13 cellular contexts compared by ENCODE assay signal in the genomic region with DNA sequence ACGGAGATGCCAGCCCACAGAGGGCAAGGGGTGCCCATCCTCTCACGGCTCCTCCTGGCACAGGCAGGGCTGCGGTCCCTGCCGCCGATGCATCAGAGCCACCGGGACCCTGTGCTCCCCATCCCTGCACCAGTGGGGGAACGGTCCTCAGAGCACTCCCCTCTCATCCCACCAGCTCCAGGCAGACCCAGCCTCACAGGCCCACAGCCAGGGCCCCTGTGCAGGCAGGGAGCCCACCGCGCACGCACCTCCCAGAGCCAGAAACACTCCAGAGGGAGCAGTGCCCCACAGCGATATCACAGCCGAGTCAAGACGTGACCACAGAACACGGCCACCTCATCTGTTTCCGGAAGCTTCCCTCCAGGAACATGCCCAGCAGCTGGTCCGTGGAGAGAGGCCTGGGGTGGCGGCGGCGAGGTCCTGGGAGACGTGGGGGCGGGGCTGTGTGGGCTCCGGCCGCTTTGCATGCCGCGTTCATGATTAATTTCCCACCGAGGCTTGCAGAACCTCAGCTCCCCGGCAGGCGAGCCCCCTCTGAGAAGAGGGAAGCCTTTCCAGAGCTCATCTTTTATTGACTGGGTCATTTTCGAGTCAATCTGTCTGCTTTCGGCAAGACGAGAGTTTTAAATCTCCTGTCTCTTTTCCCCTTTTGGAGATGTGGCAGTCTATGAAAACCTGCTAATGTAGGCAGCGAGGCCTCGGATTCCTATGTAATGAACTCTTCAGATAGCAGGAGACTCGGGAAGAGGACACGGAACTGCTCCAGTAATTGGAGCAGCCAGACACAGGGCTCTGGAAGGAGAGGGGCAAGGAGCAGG.
DNase-seq lines count a peak whose midpoint lies in the region; ATAC-seq and TF ChIP-seq lines count a peak whose summit lies in the region.
"Had no signal": no experiment of that assay in that cellular context is flagged by ENCODE, and none has a peak within 500 bp of the region (broad histone marks: within the 10 kb centered on the region; RNA-seq: fewer than 3 reads in every experiment).

No MANE protein-coding gene starts in this region.

- H3K36me3 Mint-ChIP-seq in WTC11, result no peaks in the 10 kb centered on the region

- H3K36me3 ChIP-seq in skeletal muscle satellite cell (ENCODE audit: insufficient read depth, low read length), result no peaks in the 10 kb centered on the region
- H3K36me3 ChIP-seq: WERI-Rb-1 had no signal

- ATAC-seq in WTC11 (no peak), left ventricle myocardium superior (peak; percentile 40), HG02981 (IDR thresholded peaks at IDR 0.05; ENCODE audit: unreplicated experiment) (no peak), HG02884 (IDR thresholded peaks at IDR 0.05; ENCODE audit: unreplicated experiment) (no peak)
- ATAC-seq: left colon, sciatic nerve had no signal

- H3K9ac ChIP-seq in skeletal muscle satellite cell (ENCODE audit: low read depth, low read length), result peak overlapping the region; percentile 60

- TF ChIP-seq CTCF in WTC11 (IDR thresholded peaks at IDR 0.05), result no peak

- no peaks in the 10 kb centered on the region for H3K9me3 ChIP-seq in skeletal muscle satellite cell (replicated peaks; ENCODE audit: low read length)

- peak overlapping the region; percentile 41 for H3K4me3 ChIP-seq in skeletal muscle satellite cell (ENCODE audit: low read length)

- peak overlapping the region; percentile 85 for H3K27ac Mint-ChIP-seq in WTC11

- H3K4me2 ChIP-seq in skeletal muscle satellite cell (ENCODE audit: low read length), result peak overlapping the region; percentile 78

- POLR2A ChIA-PET in WTC11 (lab: Charles Lee), result no interaction called here

- CTCF ChIA-PET in WTC11 (lab: Charles Lee), result interaction anchor here (0.7 to 1.2 kb wide), 2 partner anchors 29 to 413 kb away, joined by 4 read pairs; no protein-coding TSS in a partner anchor

- H3K4me1 Mint-ChIP-seq in WTC11, result no peaks in the 10 kb centered on the region

- H3K4me1 ChIP-seq in skeletal muscle satellite cell (ENCODE audit: control insufficient read depth, insufficient read depth, low read length), result peaks cover 21% of the 10 kb centered on the region

- peak; percentile 96 for DNase-seq in EH (ENCODE audit: low read depth)
- DNase-seq in WTC11 (ENCODE audit: low spot score), result no peak
- peak; percentile 60 for DNase-seq in left ventricle myocardium superior
- no peak for DNase-seq in SKM-1 (lab: John Stamatoyannopoulos, UW; ENCODE audit: unreplicated experiment)
- DNase-seq in Kasumi-1 (lab: John Stamatoyannopoulos, UW), result no peak
- DNase-seq: NCI-H1930; stimulated activated CD8-positive, alpha-beta memory T cell treated with anti-CD3 and anti-CD28 coated beads, Interleukin-4, amount 100 ng/mL, for 48 hours had no signal

- no peaks in the 10 kb centered on the region for H3K27me3 Mint-ChIP-seq in WTC11 (ENCODE audit: low read depth)

- intact Hi-C loops in left ventricle myocardium superior (cut with micrococcal nuclease), result no loop called here

- no peak overlapping the region for H3K4me3 Mint-ChIP-seq in WTC11

- no peaks in the 10 kb centered on the region for H3K27me3 ChIP-seq in skeletal muscle satellite cell (ENCODE audit: control insufficient read depth, insufficient read depth, low read length)

- no peaks in the 10 kb centered on the region for H3K9me3 Mint-ChIP-seq in WTC11

TF ChIP-seq in WTC11, 78 proteins besides CTCF, POLR2A, EP300 and RAD21 (continues in another document):
- no peak for TF ChIP-seq ZNF263 (CRISPR knock-in tag; IDR thresholded peaks at IDR 0.05; ENCODE audit: low read depth)
- TF ChIP-seq, protein P1, sequence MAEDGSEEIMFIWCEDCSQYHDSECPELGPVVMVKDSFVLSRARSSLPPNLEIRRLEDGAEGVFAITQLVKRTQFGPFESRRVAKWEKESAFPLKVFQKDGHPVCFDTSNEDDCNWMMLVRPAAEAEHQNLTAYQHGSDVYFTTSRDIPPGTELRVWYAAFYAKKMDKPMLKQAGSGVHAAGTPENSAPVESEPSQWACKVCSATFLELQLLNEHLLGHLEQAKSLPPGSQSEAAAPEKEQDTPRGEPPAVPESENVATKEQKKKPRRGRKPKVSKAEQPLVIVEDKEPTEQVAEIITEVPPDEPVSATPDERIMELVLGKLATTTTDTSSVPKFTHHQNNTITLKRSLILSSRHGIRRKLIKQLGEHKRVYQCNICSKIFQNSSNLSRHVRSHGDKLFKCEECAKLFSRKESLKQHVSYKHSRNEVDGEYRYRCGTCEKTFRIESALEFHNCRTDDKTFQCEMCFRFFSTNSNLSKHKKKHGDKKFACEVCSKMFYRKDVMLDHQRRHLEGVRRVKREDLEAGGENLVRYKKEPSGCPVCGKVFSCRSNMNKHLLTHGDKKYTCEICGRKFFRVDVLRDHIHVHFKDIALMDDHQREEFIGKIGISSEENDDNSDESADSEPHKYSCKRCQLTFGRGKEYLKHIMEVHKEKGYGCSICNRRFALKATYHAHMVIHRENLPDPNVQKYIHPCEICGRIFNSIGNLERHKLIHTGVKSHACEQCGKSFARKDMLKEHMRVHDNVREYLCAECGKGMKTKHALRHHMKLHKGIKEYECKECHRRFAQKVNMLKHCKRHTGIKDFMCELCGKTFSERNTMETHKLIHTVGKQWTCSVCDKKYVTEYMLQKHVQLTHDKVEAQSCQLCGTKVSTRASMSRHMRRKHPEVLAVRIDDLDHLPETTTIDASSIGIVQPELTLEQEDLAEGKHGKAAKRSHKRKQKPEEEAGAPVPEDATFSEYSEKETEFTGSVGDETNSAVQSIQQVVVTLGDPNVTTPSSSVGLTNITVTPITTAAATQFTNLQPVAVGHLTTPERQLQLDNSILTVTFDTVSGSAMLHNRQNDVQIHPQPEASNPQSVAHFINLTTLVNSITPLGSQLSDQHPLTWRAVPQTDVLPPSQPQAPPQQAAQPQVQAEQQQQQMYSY (CRISPR knock-in tag; IDR thresholded peaks at IDR 0.05), result no peak
- no peak for TF ChIP-seq NFYB (CRISPR knock-in tag; conservative IDR thresholded peaks at IDR 0.05; ENCODE audit: low read depth)
- no peak for TF ChIP-seq USF1 (CRISPR knock-in tag; IDR thresholded peaks at IDR 0.05)
- TF ChIP-seq FOXK1 (CRISPR knock-in tag; IDR thresholded peaks at IDR 0.05), result no peak
- no peak for TF ChIP-seq ATF6 (CRISPR knock-in tag; IDR thresholded peaks at IDR 0.05)
- no peak for TF ChIP-seq ELF4 (CRISPR knock-in tag; IDR thresholded peaks at IDR 0.05; ENCODE audit: low read depth)
- TF ChIP-seq, protein P2, sequence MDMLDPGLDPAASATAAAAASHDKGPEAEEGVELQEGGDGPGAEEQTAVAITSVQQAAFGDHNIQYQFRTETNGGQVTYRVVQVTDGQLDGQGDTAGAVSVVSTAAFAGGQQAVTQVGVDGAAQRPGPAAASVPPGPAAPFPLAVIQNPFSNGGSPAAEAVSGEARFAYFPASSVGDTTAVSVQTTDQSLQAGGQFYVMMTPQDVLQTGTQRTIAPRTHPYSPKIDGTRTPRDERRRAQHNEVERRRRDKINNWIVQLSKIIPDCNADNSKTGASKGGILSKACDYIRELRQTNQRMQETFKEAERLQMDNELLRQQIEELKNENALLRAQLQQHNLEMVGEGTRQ (CRISPR knock-in tag; IDR thresholded peaks at IDR 0.05), result no peak

Comparison
In these comparisons a context has a peak if more than half of its experiments do, and no peak if none do; other contexts are left out.
1. DNase-seq: peak in EH (single experiment) and left ventricle myocardium superior (single experiment); none in WTC11 (single experiment), SKM-1 (single experiment) and Kasumi-1 (0 of 2).